20 cellular contexts compared by ENCODE assay signal in the genomic region with DNA sequence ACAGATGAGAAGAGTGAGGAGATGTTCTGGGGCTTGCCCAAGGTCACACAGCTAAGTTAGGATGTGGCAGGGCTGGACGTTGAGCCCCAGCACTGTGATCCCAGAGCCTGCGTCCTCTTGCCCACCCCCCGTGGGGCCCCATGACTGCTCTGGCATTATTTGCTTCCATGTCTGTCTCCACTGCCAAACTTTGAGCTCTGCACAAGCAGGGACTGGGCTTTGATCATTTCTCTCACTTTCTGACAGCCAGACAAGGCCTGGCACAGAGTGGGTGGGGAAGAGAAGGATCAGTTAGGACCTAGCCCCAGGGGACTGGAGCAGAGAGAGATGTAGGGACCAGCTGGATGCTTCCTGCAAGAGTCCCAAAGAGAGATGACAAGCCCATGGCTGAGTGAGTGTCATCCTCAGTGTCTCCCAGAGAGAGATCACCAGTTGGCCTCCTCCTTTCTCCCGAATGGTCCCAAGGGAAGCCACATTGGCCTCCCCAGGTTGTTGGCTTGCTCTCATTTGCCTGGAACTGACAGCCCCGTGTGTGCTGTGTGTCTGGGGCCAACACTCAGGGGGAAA.
A peak's percentile ranks its signal among the peaks of the same experiment; 100 is the strongest.
DNase-seq lines count a peak whose midpoint lies in the region; ATAC-seq and TF ChIP-seq lines count a peak whose summit lies in the region.
"Had no signal": no experiment of that assay in that cellular context is flagged by ENCODE, and none has a peak within 500 bp of the region (broad histone marks: within the 10 kb centered on the region; RNA-seq: fewer than 3 reads in every experiment).

No MANE protein-coding gene starts in this region.

- peak; percentile 31 for ATAC-seq in Right ventricle myocardium inferior
- no peak for ATAC-seq in Right ventricle myocardium superior (ENCODE audit: poor library complexity)
- ATAC-seq in HG03571 (IDR thresholded peaks at IDR 0.05; ENCODE audit: unreplicated experiment), result no peak
- ATAC-seq in GM21526 (IDR thresholded peaks at IDR 0.05; ENCODE audit: low FRiP score, unreplicated experiment), result no peak
- ATAC-seq: A549, Panc1 had no signal

- intact Hi-C loops in Right ventricle myocardium inferior (cut with DNase I) (no loop called here), Right ventricle myocardium superior (cut with DNase I) (no loop called here)

- 64 to 70% methylated on average over 5 of the region's 5 CpGs for WGBS in ectodermal cell, 2 experiments

- no peaks in the 10 kb centered on the region for H3K36me3 Mint-ChIP-seq in osteocyte (ENCODE audit: unreplicated experiment)

- H3K27me3 ChIP-seq in ectodermal cell (ENCODE audit: control insufficient read depth, insufficient read depth, low read length, poor library complexity, severe bottlenecking), result no peaks in the 10 kb centered on the region

- H3K4me3 ChIP-seq in HEK293 (ENCODE audit: low read depth, low read length) (no peak overlapping the region), ectodermal cell (ENCODE audit: insufficient read depth, low read depth, low read length) (no peak overlapping the region)
- H3K4me3 ChIP-seq: A549 had no signal

- H3K9me3 Mint-ChIP-seq in osteocyte (ENCODE audit: unreplicated experiment), result no peaks in the 10 kb centered on the region
- H3K9me3 Mint-ChIP-seq: CD4-positive, alpha-beta memory T cell; T-helper 1 cell treated with Interleukin-12 subunit alpha and Interleukin-12 subunit beta and Interleukin-4 antibody, amounts not matched to agents 30 μg/mL and 1 μg/mL, for 36 hours had no signal

- POLR2A ChIA-PET in HEK293 (lab: Yijun Ruan, JAX), result no interaction called here

- H3K4me1 Mint-ChIP-seq in osteocyte (ENCODE audit: unreplicated experiment), result no peaks in the 10 kb centered on the region

- H3K4me1 ChIP-seq in HEK293 (ENCODE audit: control insufficient read depth, insufficient read depth, low read length) (no peaks in the 10 kb centered on the region), ectodermal cell (ENCODE audit: control insufficient read depth, insufficient read depth, low read length) (peaks cover 7% of the 10 kb centered on the region)
- H3K4me1 ChIP-seq: A549 had no signal

- CTCF ChIA-PET in HEK293 (lab: Yijun Ruan, JAX), result interaction anchor here (0.6 to 2.3 kb wide), 2 partner anchors 9 to 85 kb away, joined by 3 to 5 read pairs; no protein-coding TSS in a partner anchor

- DNase-seq in Right ventricle myocardium inferior (ENCODE audit: missing footprints) (no peak), Right ventricle myocardium superior (no peak), osteocyte (ENCODE audit: extremely low spot score, unreplicated experiment) (peak; percentile 63), COLO668 (lab: John Stamatoyannopoulos, UW; ENCODE audit: unreplicated experiment) (no peak)
- DNase-seq: CD4-positive, alpha-beta memory T cell; DND-41; HFFc6; KBM-7; MM.1S; NCI-H2081; NCI-H446 treated with DMSO at 0.1 percent for 48 hours; NCI-H526 treated with DMSO at 0.1 percent for 48 hours had no signal

- no peak overlapping the region for H3K27ac Mint-ChIP-seq in osteocyte (ENCODE audit: unreplicated experiment)
- H3K27ac Mint-ChIP-seq: CD4-positive, alpha-beta memory T cell; HFFc6; T-helper 1 cell treated with Interleukin-12 subunit alpha and Interleukin-12 subunit beta and Interleukin-4 antibody, amounts not matched to agents 30 μg/mL and 1 μg/mL, for 36 hours had no signal

- no peak overlapping the region for H3K4me3 Mint-ChIP-seq in osteocyte (ENCODE audit: unreplicated experiment)
- H3K4me3 Mint-ChIP-seq: CD4-positive, alpha-beta memory T cell; HFFc6; T-helper 1 cell treated with Interleukin-12 subunit alpha and Interleukin-12 subunit beta and Interleukin-4 antibody, amounts not matched to agents 30 μg/mL and 1 μg/mL, for 36 hours had no signal

- no peak for TF ChIP-seq CTCF in HEK293 (tag by site-specific recombination; IDR thresholded peaks at IDR 0.05)
- TF ChIP-seq CTCF in osteocyte (IDR thresholded peaks at IDR 0.05), result no peak

- H3K9me3 ChIP-seq in HEK293 (ENCODE audit: control insufficient read depth, insufficient read depth, low read depth, low read length) (no peaks in the 10 kb centered on the region), ectodermal cell (ENCODE audit: control insufficient read depth, low read length) (no peaks in the 10 kb centered on the region)
- H3K9me3 ChIP-seq: A549 had no signal

- H3K27me3 Mint-ChIP-seq in osteocyte (ENCODE audit: unreplicated experiment), result peaks cover 3% of the 10 kb centered on the region
- H3K27me3 Mint-ChIP-seq: CD4-positive, alpha-beta memory T cell had no signal

- no peaks in the 10 kb centered on the region for H3K36me3 ChIP-seq in HEK293 (ENCODE audit: control insufficient read depth in 2 of 2, insufficient read depth in 1 of 2, low read length in 2 of 2)
- no peaks in the 10 kb centered on the region for H3K36me3 ChIP-seq in ectodermal cell (ENCODE audit: control insufficient read depth, insufficient read depth, low read length)

- H3K27ac ChIP-seq in HEK293 (ENCODE audit: extremely low read depth, low read depth, low read length), result no peak overlapping the region
- peak overlapping the region; percentile 39 for H3K27ac ChIP-seq in ectodermal cell (ENCODE audit: insufficient read depth, low read depth, low read length, poor library complexity, severe bottlenecking)
- H3K27ac ChIP-seq: A549, HL-60 had no signal

TF ChIP-seq in HEK293, 187 proteins besides CTCF, POLR2A, EP300 and RAD21:
- TF ChIP-seq EGR2 (tag by site-specific recombination; IDR thresholded peaks at IDR 0.05; ENCODE audit: low read depth), result no peak
- no peak for TF ChIP-seq MZF1 (tag by site-specific recombination; IDR thresholded peaks at IDR 0.05; ENCODE audit: borderline replicate concordance)
- peak; percentile 61 for TF ChIP-seq GLIS1 (tag by site-specific recombination; IDR thresholded peaks at IDR 0.05)
